24 cellular contexts compared by ENCODE assay signal in genomic region chr11:102799656-102800339, GRCh38. TPM values are rescaled to one million over a fixed set of nuclear protein-coding genes. Genes with fewer than 3 reads are reported as not detected.
DNase-seq lines count a peak whose midpoint lies in the region; ATAC-seq and TF ChIP-seq lines count a peak whose summit lies in the region.
"Had no signal": no experiment of that assay in that cellular context is flagged by ENCODE, and none has a peak within 500 bp of the region (broad histone marks: within the 10 kb centered on the region; RNA-seq: fewer than 3 reads in every experiment).

No MANE protein-coding gene starts in this region.

- TF ChIP-seq CTCF in choroid plexus epithelial cell (conservative IDR thresholded peaks at IDR 0.05; ENCODE audit: low read depth, low read length): no peak
- no peak for TF ChIP-seq CTCF in smooth muscle cell (IDR thresholded peaks at IDR 0.05; ENCODE audit: borderline replicate concordance, insufficient read depth, poor library complexity, severe bottlenecking)

- H3K4me2 ChIP-seq in smooth muscle cell: no peak overlapping the region
- H3K4me2 ChIP-seq: PC-9 had no signal

- H3K27ac ChIP-seq in ACC112 (ENCODE audit: low read depth, low read length) (peak overlapping the region; percentile 71), smooth muscle cell (ENCODE audit: low read depth) (no peak overlapping the region)
- H3K27ac ChIP-seq: PC-9 had no signal

- no peaks in the 10 kb centered on the region for H3K9me3 ChIP-seq in smooth muscle cell (replicated peaks; ENCODE audit: low read depth)

- H3K79me2 ChIP-seq in ACC112 (ENCODE audit: control insufficient read depth, insufficient read depth, low read length, unreplicated experiment) (no peaks in the 10 kb centered on the region), smooth muscle cell (ENCODE audit: low read depth) (no peaks in the 10 kb centered on the region)

- H3K4me1 ChIP-seq in ACC112 (ENCODE audit: control insufficient read depth, insufficient read depth, low read length, unreplicated experiment) (peaks cover 24% of the 10 kb centered on the region), smooth muscle cell (ENCODE audit: low read depth) (no peaks in the 10 kb centered on the region)

- H4K20me1 ChIP-seq in smooth muscle cell (ENCODE audit: low read depth): no peaks in the 10 kb centered on the region

- ATAC-seq in GM21526 (IDR thresholded peaks at IDR 0.05; ENCODE audit: low FRiP score, unreplicated experiment): no peak
- ATAC-seq in HG03025 (IDR thresholded peaks at IDR 0.05; ENCODE audit: low FRiP score, unreplicated experiment): no peak
- ATAC-seq in left lobe of liver: no peak
- ATAC-seq: sciatic nerve had no signal

- H3F3A ChIP-seq in smooth muscle cell (ENCODE audit: low read depth): no peaks in the 10 kb centered on the region

- no peak overlapping the region for H3K9ac ChIP-seq in smooth muscle cell (ENCODE audit: low read depth)

- H3K4me3 ChIP-seq in ACC112 (ENCODE audit: low read depth, low read length) (no peak overlapping the region), choroid plexus epithelial cell (ENCODE audit: low read depth, low read length) (no peak overlapping the region), smooth muscle cell (no peak overlapping the region)
- H3K4me3 ChIP-seq: PC-9 had no signal

- DNase-seq in GM03348 (ENCODE audit: low spot score) (peak; percentile 18), choroid plexus epithelial cell (ENCODE audit: low read depth) (peak; percentile 20), glomerular endothelial cell (ENCODE audit: extremely low read depth, low read depth, low spot score) (peak; percentile 91), smooth muscle cell (lab: John Stamatoyannopoulos, UW; ENCODE audit: unreplicated experiment) (no peak), left lobe of liver (ENCODE audit: low spot score) (no peak)
- DNase-seq: activated CD4-positive, alpha-beta T cell treated with anti-CD3 and anti-CD28 coated beads for 4 hours; activated naive CD4-positive, alpha-beta T cell treated with anti-CD3 and anti-CD28 coated beads, Interleukin-2, amount 50 U/mL, for 16 hours; anterior cingulate cortex; CD4-positive, alpha-beta T cell; central memory CD4-positive, alpha-beta T cell; DMS153; erythroblast; NCI-H1092 treated with DMSO at 0.1 percent for 48 hours; NCI-H2029; NCI-H446; PC-9; stimulated activated CD8-positive, alpha-beta memory T cell treated with anti-CD3 and anti-CD28 coated beads, Interleukin-4, amount 100 ng/mL, for 48 hours had no signal

- 86% methylated on average over 6 of the region's 6 CpGs for WGBS in smooth muscle cell (ENCODE audit: low lambda C conversion rate)

- H2AFZ ChIP-seq in ACC112 (ENCODE audit: low read length, unreplicated experiment) (no peak overlapping the region), smooth muscle cell (ENCODE audit: low read depth) (no peak overlapping the region)
- H2AFZ ChIP-seq: PC-9 had no signal

- H3K27me3 ChIP-seq in ACC112 (ENCODE audit: insufficient read depth, low read length): no peaks in the 10 kb centered on the region
- no peaks in the 10 kb centered on the region for H3K27me3 ChIP-seq in smooth muscle cell (ENCODE audit: low read depth)

- no peaks in the 10 kb centered on the region for H3K36me3 ChIP-seq in ACC112 (ENCODE audit: insufficient read depth, low read length)
- H3K36me3 ChIP-seq in smooth muscle cell (ENCODE audit: low read depth): no peaks in the 10 kb centered on the region

RNA-seq across cellular contexts. Expression of gene MMP1, which starts 1.8 kb away (rescaled TPM):
- total RNA-seq in glomerular endothelial cell (2,602 and 5,796 TPM in 2 replicates), smooth muscle cell (27.8 and 38.3 TPM in 2 replicates), left lobe of liver (not detected)
- polyA plus RNA-seq in smooth muscle cell: 9.1 and 24.0 TPM in 2 replicates
- total RNA-seq: CD4-positive, alpha-beta T cell; subcutaneous adipose tissue; T-helper 1 cell treated with Interleukin-12 subunit alpha and Interleukin-12 subunit beta and Interleukin-4 antibody, amounts not matched to agents 30 ng/mL and 1 ng/mL, for 36 hours had no signal

RNA-seq across cellular contexts. Expression of gene MMP10, which starts 19.4 kb away (rescaled TPM):
- total RNA-seq in glomerular endothelial cell (29.5 and 39.8 TPM in 2 replicates), smooth muscle cell (4.0 and 7.3 TPM in 2 replicates), left lobe of liver (not detected)
- 1.1 and 6.7 TPM in 2 replicates for polyA plus RNA-seq in smooth muscle cell
- total RNA-seq: CD4-positive, alpha-beta T cell; PC-9; sciatic nerve; subcutaneous adipose tissue; T-helper 1 cell treated with Interleukin-12 subunit alpha and Interleukin-12 subunit beta and Interleukin-4 antibody, amounts not matched to agents 30 ng/mL and 1 ng/mL, for 36 hours; ureter had no signal

RNA-seq across cellular contexts. Expression of gene MMP3, which starts 43.6 kb away (rescaled TPM):
- total RNA-seq in glomerular endothelial cell: not detected in 2 replicates
- total RNA-seq in smooth muscle cell: 2.8 and 4.3 TPM in 2 replicates
- 2.0 and 3.2 TPM in 2 replicates for polyA plus RNA-seq in smooth muscle cell
- total RNA-seq in left lobe of liver: not detected
- total RNA-seq: CD4-positive, alpha-beta T cell; PC-9; T-helper 1 cell treated with Interleukin-12 subunit alpha and Interleukin-12 subunit beta and Interleukin-4 antibody, amounts not matched to agents 30 ng/mL and 1 ng/mL, for 36 hours; ureter had no signal

Comparison
In these comparisons a context has a peak if more than half of its experiments do, and no peak if none do; other contexts are left out.
1. DNase-seq: peak in GM03348 (single experiment), choroid plexus epithelial cell (single experiment) and glomerular endothelial cell (single experiment); none in smooth muscle cell (single experiment) and left lobe of liver (single experiment).
2. RNA of gene MMP1, which starts 1.8 kb away (total RNA-seq): 2,602 to 5,796 TPM in glomerular endothelial cell; 27.8 to 38.3 TPM in smooth muscle cell and not detected in left lobe of liver (single experiment); every median in the first group is over 10 times any median in the second.